Comparison of ENCODE assay signal across 9 cellular contexts in genomic region chr3:24242012-24242698, GRCh38.
DNase-seq lines count a peak whose midpoint lies in the region; FAIRE-seq and TF ChIP-seq lines count a peak whose summit lies in the region.
"Had no signal": no experiment of that assay in that cellular context is flagged by ENCODE, and none has a peak within 500 bp of the region (broad histone marks: within the 10 kb centered on the region; RNA-seq: fewer than 3 reads in every experiment).

No MANE protein-coding gene starts in this region.

- H3K79me2 ChIP-seq in endothelial cell of umbilical vein (ENCODE audit: control insufficient read depth, insufficient read depth, low read length), result no peaks in the 10 kb centered on the region
- H3K79me2 ChIP-seq in osteoblast (ENCODE audit: insufficient read depth, low read length), result no peaks in the 10 kb centered on the region

- H3K27ac ChIP-seq in endothelial cell of umbilical vein (ENCODE audit: insufficient read depth, low read depth, low read length), result peak overlapping the region; percentile 89
- no peak overlapping the region for H3K27ac ChIP-seq in osteoblast (ENCODE audit: low read depth, low read length)

- BruUV-seq in endothelial cell of umbilical vein (replicated peaks; lab: Mats Ljungman, UMichigan), result no TSS peak

- DNase-seq in EH (ENCODE audit: low read depth) (peak; percentile 81), NCI-H69 (lab: John Stamatoyannopoulos, UW) (peak; percentile 81), endothelial cell of umbilical vein (ENCODE audit: low read depth, low spot score) (peak; percentile 97), osteoblast (ENCODE audit: insufficient read length, low spot score, missing footprints) (peak; percentile 65), HK-2 (ENCODE audit: unreplicated experiment) (no peak), ACHN (no peak), HT-29 (ENCODE audit: low spot score) (no peak), NCI-H510A treated with DMSO at 0.1 percent for 48 hours (lab: John Stamatoyannopoulos, UW) (no peak)
- DNase-seq: activated naive CD8-positive, alpha-beta T cell treated with anti-CD3 and anti-CD28 coated beads, Interleukin-2, amount 10 ng/mL, durations not matched to agents 7 days and 5 days had no signal

- intact Hi-C loops in endothelial cell of umbilical vein (cut with micrococcal nuclease), result loop anchor here (1.0 to 5.0 kb wide), 4 partner anchors 21 to 346 kb away; no protein-coding TSS in a partner anchor

- peak overlapping the region; percentile 41 for H3K9ac ChIP-seq in endothelial cell of umbilical vein (replicated peaks; ENCODE audit: extremely low read depth, insufficient read depth, low read length)

- H3K4me2 ChIP-seq in endothelial cell of umbilical vein (ENCODE audit: insufficient read depth, low read length), result peak overlapping the region; percentile 42
- H3K4me2 ChIP-seq in osteoblast (ENCODE audit: insufficient read depth, low read length), result peak overlapping the region; percentile 34

- H3K36me3 ChIP-seq in endothelial cell of umbilical vein (ENCODE audit: control insufficient read depth in 2 of 2, extremely low read depth in 1 of 2, insufficient read depth in 2 of 2, low read length in 2 of 2) (no peaks in the 10 kb centered on the region), osteoblast (ENCODE audit: insufficient read depth, low read length) (no peaks in the 10 kb centered on the region)

- no peak for TF ChIP-seq POLR2A in endothelial cell of umbilical vein (IDR thresholded peaks at IDR 0.05; ENCODE audit: low read depth, low read length)

- dilution Hi-C loops in endothelial cell of umbilical vein (cut with MboI; ENCODE audit: extremely low pct_ligation_motif_present, low sequenced_read_pairs), result no loop called here

- peak; percentile 94 for FAIRE-seq in endothelial cell of umbilical vein (lab: Jason Lieb, UNC)

- H3K9me3 ChIP-seq in endothelial cell of umbilical vein (replicated peaks; ENCODE audit: control insufficient read depth, insufficient read depth, low read length) (no peaks in the 10 kb centered on the region), osteoblast (ENCODE audit: low read depth, low read length) (no peaks in the 10 kb centered on the region)

- in situ Hi-C loops in ACHN (cut with HindIII; ENCODE audit: low pct_ligation_motif_present, low pct_unique_long_range_greater_than_20kb, low sequenced_read_pairs), result no loop called here

- H3K9me1 ChIP-seq in endothelial cell of umbilical vein (replicated peaks; ENCODE audit: control insufficient read depth, extremely low read depth, insufficient read depth, low read length), result no peaks in the 10 kb centered on the region

- H2AFZ ChIP-seq in endothelial cell of umbilical vein (ENCODE audit: low read depth, low read length) (peak overlapping the region; percentile 97), osteoblast (ENCODE audit: low read length) (peak overlapping the region; percentile 12)

- CTCF ChIA-PET in endothelial cell of umbilical vein (lab: Charles Lee), result interaction anchor here (0.8 to 1.4 kb wide), 8 partner anchors 9 to 438 kb away, joined by 3 to 5 read pairs (median 4); no protein-coding TSS in a partner anchor

- H3K4me3 ChIP-seq in endothelial cell of umbilical vein (replicated peaks in 1 of 3; ENCODE audit: insufficient read depth in 1 of 3, low read depth in 1 of 3, low read length in 3 of 3) (no peak overlapping the region), osteoblast (ENCODE audit: insufficient read depth, low read length) (no peak overlapping the region)

- POLR2A ChIA-PET in endothelial cell of umbilical vein (lab: Charles Lee), result no interaction called here

- H3K27me3 ChIP-seq in endothelial cell of umbilical vein (ENCODE audit: control insufficient read depth in 2 of 2, insufficient read depth in 2 of 2, low read length in 2 of 2), result no peaks in the 10 kb centered on the region
- H3K27me3 ChIP-seq in osteoblast (ENCODE audit: insufficient read depth, low read length), result peaks cover 14% of the 10 kb centered on the region

- no peak for TF ChIP-seq CTCF in endothelial cell of umbilical vein (IDR thresholded peaks at IDR 0.05; ENCODE audit: extremely low read depth in 1 of 2, insufficient read depth in 1 of 2, low read depth in 1 of 2, low read length in 2 of 2)
- no peak for TF ChIP-seq CTCF in osteoblast (IDR thresholded peaks at IDR 0.05; ENCODE audit: extremely low read depth, low read depth, low read length)

- no peaks in the 10 kb centered on the region for H4K20me1 ChIP-seq in endothelial cell of umbilical vein (replicated peaks; ENCODE audit: control insufficient read depth, extremely low read depth, insufficient read depth, low read length)
- no peaks in the 10 kb centered on the region for H4K20me1 ChIP-seq in osteoblast (ENCODE audit: insufficient read depth, low read length)

- H3K4me1 ChIP-seq in endothelial cell of umbilical vein (ENCODE audit: control insufficient read depth, extremely low read depth, insufficient read depth, low read length), result peaks cover 23% of the 10 kb centered on the region
- H3K4me1 ChIP-seq in osteoblast (ENCODE audit: insufficient read depth, low read length), result peaks cover 18% of the 10 kb centered on the region

TF ChIP-seq in endothelial cell of umbilical vein, 7 proteins besides CTCF, POLR2A, EP300 and RAD21:
- TF ChIP-seq MYC (IDR thresholded peaks at IDR 0.05; ENCODE audit: low read depth, low read length) (peak; percentile 50), POLR2AphosphoS5 (IDR thresholded peaks at IDR 0.05; ENCODE audit: insufficient read depth, low read depth, low read length) (no peak), GATA2 (IDR thresholded peaks at IDR 0.05; ENCODE audit: insufficient read depth, insufficient read length, low read depth, low read length) (peak; percentile 14), MAX (IDR thresholded peaks at IDR 0.05; ENCODE audit: insufficient read depth, insufficient read length) (peak; percentile 53), JUN (IDR thresholded peaks at IDR 0.05; ENCODE audit: borderline replicate concordance, insufficient read depth, insufficient read length, low read depth) (peak; percentile 86), EZH2 (IDR thresholded peaks at IDR 0.05; ENCODE audit: borderline replicate concordance, low read depth, low read length, severe bottlenecking) (no peak), FOS (IDR thresholded peaks at IDR 0.05; ENCODE audit: borderline replicate concordance, insufficient read depth, low read length) (peak; percentile 67)

Comparison
In these comparisons a context has a peak if more than half of its experiments do, and no peak if none do; other contexts are left out.
1. DNase-seq: peak in EH (single experiment), NCI-H69 (single experiment), endothelial cell of umbilical vein (single experiment) and osteoblast (single experiment); none in HK-2 (single experiment), ACHN (single experiment), HT-29 (single experiment) and NCI-H510A treated with DMSO at 0.1 percent for 48 hours (single experiment).